8 cellular contexts compared by ENCODE assay signal in genomic region chr2:4483050-4483449, GRCh38.
"Had no signal": no experiment of that assay in that cellular context is flagged by ENCODE, and none has a peak within 500 bp of the region (broad histone marks: within the 10 kb centered on the region; RNA-seq: fewer than 3 reads in every experiment).

No MANE protein-coding gene starts in this region.

- H3K4me3 ChIP-seq: GM12878 had no signal

- FAIRE-seq: G401.6, GM12878, GM12891, GM12892, GM18507, GM19239 had no signal

- ATAC-seq: GM12878 had no signal

- DNase-seq: GDM1, GF-D8 had no signal
